Comparison of ENCODE assay signal across 30 cellular contexts in genomic region chr2:85236107-85236506, GRCh38.
"Had no signal": no experiment of that assay in that cellular context is flagged by ENCODE, and none has a peak within 500 bp of the region (broad histone marks: within the 10 kb centered on the region; RNA-seq: fewer than 3 reads in every experiment).

No MANE protein-coding gene starts in this region.

- H3K27me3 ChIP-seq: breast epithelium, SJCRH30 had no signal

- H3K4me1 ChIP-seq: breast epithelium, SJCRH30 had no signal

- DNase-seq: activated CD4-positive, alpha-beta T cell treated with anti-CD3 and anti-CD28 coated beads for 4 hours; activated CD8-positive, alpha-beta memory T cell treated with anti-CD3 and anti-CD28 coated beads, Interleukin-2, amount 50 U/mL, for 48 hours; activated CD8-positive, alpha-beta T cell treated with anti-CD3 and anti-CD28 coated beads for 36 hours; activated effector memory CD4-positive, alpha-beta T cell treated with Interleukin-2 at 50 U/mL for 16 hours; activated naive CD4-positive, alpha-beta T cell; activated T-cell treated with anti-CD3 and anti-CD28 coated beads, Interleukin-2, amount 50 U/mL, for 1 hour; aorta; central memory CD4-positive, alpha-beta T cell; MG63; MV-4-11; NCI-H1092 treated with DMSO at 0.1 percent for 48 hours; NCI-H1417 treated with DMSO at 0.1 percent for 48 hours; NCI-H1694; NCI-H2029; NCI-H2107; NCI-H2171 treated with DMSO at 0.1 percent for 48 hours; NCI-H226; NCI-H510A; NCI-H526 treated with DMSO at 0.1 percent for 48 hours; NCI-H82; OCI-M1; Right ventricle myocardium superior; RPMI8226; SJCRH30; SK-N-SH; T-helper 1 cell had no signal

- H3K27ac ChIP-seq: breast epithelium, SJCRH30, VCaP had no signal

- H3K4me3 Mint-ChIP-seq: activated CD8-positive, alpha-beta T cell treated with anti-CD3 and anti-CD28 coated beads for 36 hours; activated naive CD4-positive, alpha-beta T cell treated with anti-CD3 and anti-CD28 coated beads, Interleukin-2, amount 50 U/mL, for 24 hours had no signal

- H3K36me3 Mint-ChIP-seq: activated naive CD4-positive, alpha-beta T cell treated with anti-CD3 and anti-CD28 coated beads, Interleukin-2, amount 50 U/mL, for 24 hours had no signal

- H3K9me3 Mint-ChIP-seq: activated CD8-positive, alpha-beta T cell treated with anti-CD3 and anti-CD28 coated beads for 36 hours; activated naive CD4-positive, alpha-beta T cell treated with anti-CD3 and anti-CD28 coated beads, Interleukin-2, amount 50 U/mL, for 24 hours had no signal

- H3K36me3 ChIP-seq: breast epithelium, MG63 had no signal

- H3K4me2 ChIP-seq: SK-N-SH had no signal

- H3K9ac ChIP-seq: SK-N-SH had no signal

- H3K4me3 ChIP-seq: breast epithelium, MG63, SJCRH30 had no signal

- ATAC-seq: activated CD8-positive, alpha-beta T cell treated with anti-CD3 and anti-CD28 coated beads for 36 hours; Panc1 had no signal

- H3K9me3 ChIP-seq: breast epithelium, MG63, SJCRH30, SK-N-SH had no signal

- H3K27ac Mint-ChIP-seq: activated CD8-positive, alpha-beta T cell treated with anti-CD3 and anti-CD28 coated beads for 36 hours; activated naive CD4-positive, alpha-beta T cell treated with anti-CD3 and anti-CD28 coated beads, Interleukin-2, amount 50 U/mL, for 24 hours had no signal
